ENCODE assay signal across 18 cellular contexts in genomic region chr9:76542360-76542759, GRCh38.
DNase-seq lines count a peak whose midpoint lies in the region; ATAC-seq and TF ChIP-seq lines count a peak whose summit lies in the region.
"Had no signal": no experiment of that assay in that cellular context is flagged by ENCODE, and none has a peak within 500 bp of the region (broad histone marks: within the 10 kb centered on the region; RNA-seq: fewer than 3 reads in every experiment).

No MANE protein-coding gene starts in this region.

- DNase-seq in NCI-H2227 (lab: John Stamatoyannopoulos, UW; ENCODE audit: unreplicated experiment) (peak; percentile 11), NCI-H2227 treated with DMSO at 0.1 percent for 48 hours (lab: John Stamatoyannopoulos, UW) (no peak), OCI-M1 (lab: John Stamatoyannopoulos, UW) (peak; percentile 94), left kidney (ENCODE audit: low read depth, low spot score) (peak; percentile 55), middle frontal gyrus (ENCODE audit: extremely low spot score, low spot score) (no peak), iPS-NIHi7 (ENCODE audit: extremely low spot score) (no peak)
- DNase-seq: activated CD4-positive, alpha-beta T cell treated with anti-CD3 and anti-CD28 coated beads, Interleukin-2, amount 10 ng/mL, durations not matched to agents 24 days and 14 days; activated naive CD4-positive, alpha-beta T cell treated with anti-CD3 and anti-CD28 coated beads, Interleukin-2, amount 10 ng/mL, durations not matched to agents 7 days and 5 days; activated T-cell treated with anti-CD3 and anti-CD28 coated beads for 4 hours; colonic mucosa; H7; left lung; NCI-H1417; NK-92 treated with Interleukin-12 subunit alpha and Interleukin-12 subunit beta, amount 100 ng/mL, for 24 hours; ovary; stimulated activated CD4-positive, alpha-beta T cell treated with anti-CD3 and anti-CD28 coated beads, Interleukin-2, amount 100 ng/mL, for 48 hours had no signal

- ATAC-seq in GM21619 (IDR thresholded peaks at IDR 0.05; ENCODE audit: unreplicated experiment), result no peak
- ATAC-seq: left lung had no signal

- no peak for TF ChIP-seq EP300 in Ishikawa (IDR thresholded peaks at IDR 0.05; ENCODE audit: borderline replicate concordance)

- no peak; the same call in 1 of the 2 replicates for TF ChIP-seq RAD21 in Ishikawa (IDR thresholded peaks at IDR 0.05; ENCODE audit: low read depth)

TF ChIP-seq in Ishikawa, 13 proteins besides CTCF, POLR2A, EP300 and RAD21:
- peak; percentile 36; the same call in 1 of the 2 replicates for TF ChIP-seq MAX (IDR thresholded peaks at IDR 0.05)
- TF ChIP-seq ZBTB7A (IDR thresholded peaks at IDR 0.05; ENCODE audit: low read depth), result no peak
- no peak for TF ChIP-seq TAF1 (IDR thresholded peaks at IDR 0.05; ENCODE audit: low read depth)
- no peak for TF ChIP-seq TEAD4 (IDR thresholded peaks at IDR 0.05)
- no peak for TF ChIP-seq YY1 (IDR thresholded peaks at IDR 0.05; ENCODE audit: low read depth)
- TF ChIP-seq CREB1 (IDR thresholded peaks at IDR 0.05; ENCODE audit: low read depth), result no peak
- no peak for TF ChIP-seq FOXM1 (IDR thresholded peaks at IDR 0.05; ENCODE audit: borderline replicate concordance, low read depth)
- TF ChIP-seq, protein P1, sequence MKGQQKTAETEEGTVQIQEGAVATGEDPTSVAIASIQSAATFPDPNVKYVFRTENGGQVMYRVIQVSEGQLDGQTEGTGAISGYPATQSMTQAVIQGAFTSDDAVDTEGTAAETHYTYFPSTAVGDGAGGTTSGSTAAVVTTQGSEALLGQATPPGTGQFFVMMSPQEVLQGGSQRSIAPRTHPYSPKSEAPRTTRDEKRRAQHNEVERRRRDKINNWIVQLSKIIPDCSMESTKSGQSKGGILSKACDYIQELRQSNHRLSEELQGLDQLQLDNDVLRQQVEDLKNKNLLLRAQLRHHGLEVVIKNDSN (IDR thresholded peaks at IDR 0.05), result no peak
- no peak for TF ChIP-seq NFIC (IDR thresholded peaks at IDR 0.05)

Comparison
In these comparisons a context has a peak if more than half of its experiments do, and no peak if none do; other contexts are left out.
1. DNase-seq: peak in NCI-H2227 (single experiment), OCI-M1 (single experiment) and left kidney (single experiment); none in NCI-H2227 treated with DMSO at 0.1 percent for 48 hours (single experiment), middle frontal gyrus (single experiment) and iPS-NIHi7 (single experiment).